ENCODE assay signal across 21 cellular contexts in the genomic region with DNA sequence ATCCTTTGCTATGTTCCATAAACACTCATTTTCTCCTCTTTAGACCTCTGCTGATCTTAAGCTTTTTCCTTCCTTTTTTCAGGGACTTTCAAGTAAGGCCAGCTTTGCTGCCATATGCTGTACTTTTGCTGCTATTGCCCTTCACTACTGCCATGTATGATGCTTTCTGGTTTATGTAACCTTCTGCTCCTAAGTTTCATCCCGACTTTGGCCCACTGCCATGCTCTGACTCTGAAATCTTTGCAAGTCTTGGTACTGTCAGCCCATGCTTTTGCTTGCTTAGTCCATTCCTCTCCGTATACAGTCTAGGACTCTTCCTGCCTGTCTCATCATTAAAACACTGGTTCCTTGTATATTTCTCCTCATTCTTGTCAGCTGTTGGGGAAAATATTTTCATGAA.
"Had no signal": no experiment of that assay in that cellular context is flagged by ENCODE, and none has a peak within 500 bp of the region (broad histone marks: within the 10 kb centered on the region; RNA-seq: fewer than 3 reads in every experiment).

No MANE protein-coding gene starts in this region.

- H3K36me3 Mint-ChIP-seq: activated naive CD4-positive, alpha-beta T cell treated with anti-CD3 and anti-CD28 coated beads, Interleukin-2, amount 50 U/mL, for 24 hours; natural killer cell; WTC11 had no signal

- H3K4me3 ChIP-seq: right atrium auricular region had no signal

- H3K4me3 Mint-ChIP-seq: activated CD4-positive, alpha-beta memory T cell treated with anti-CD3 and anti-CD28 coated beads, Interleukin-2, amount 10 ng/mL, durations not matched to agents 7 days and 5 days; activated naive CD4-positive, alpha-beta T cell treated with anti-CD3 and anti-CD28 coated beads, Interleukin-2, amount 50 U/mL, for 24 hours; activated T-cell treated with anti-CD3 and anti-CD28 coated beads, Interleukin-2, amount 50 U/mL, for 4 hours; effector memory CD8-positive, alpha-beta T cell; natural killer cell; T-helper 1 cell treated with Interleukin-12 subunit alpha and Interleukin-12 subunit beta and Interleukin-4 antibody, amounts not matched to agents 30 μg/mL and 1 μg/mL, for 36 hours; WTC11 had no signal

- H3K9me3 Mint-ChIP-seq: activated CD4-positive, alpha-beta memory T cell treated with anti-CD3 and anti-CD28 coated beads, Interleukin-2, amount 10 ng/mL, durations not matched to agents 7 days and 5 days; activated naive CD4-positive, alpha-beta T cell treated with anti-CD3 and anti-CD28 coated beads, Interleukin-2, amount 50 U/mL, for 24 hours; T-helper 1 cell treated with Interleukin-12 subunit alpha and Interleukin-12 subunit beta and Interleukin-4 antibody, amounts not matched to agents 30 μg/mL and 1 μg/mL, for 36 hours; WTC11 had no signal

- H3K4me1 Mint-ChIP-seq: activated CD4-positive, alpha-beta memory T cell treated with anti-CD3 and anti-CD28 coated beads, Interleukin-2, amount 10 ng/mL, durations not matched to agents 7 days and 5 days; activated naive CD4-positive, alpha-beta T cell treated with anti-CD3 and anti-CD28 coated beads, Interleukin-2, amount 50 U/mL, for 24 hours; natural killer cell had no signal

- DNase-seq: activated CD4-positive, alpha-beta memory T cell treated with anti-CD3 and anti-CD28 coated beads, Interleukin-2, amount 10 ng/mL, durations not matched to agents 7 days and 5 days; activated CD4-positive, alpha-beta T cell treated with anti-CD3 and anti-CD28 coated beads for 4 hours; activated effector memory CD4-positive, alpha-beta T cell treated with anti-CD3 and anti-CD28 coated beads, Interleukin-2, amount 50 U/mL, for 16 hours; activated T-cell treated with anti-CD3 and anti-CD28 coated beads, Interleukin-2, amount 50 U/mL, for 4 hours; amniotic stem cell; cerebellar nuclear complex; dermis blood vessel endothelial cell; effector memory CD8-positive, alpha-beta T cell; kidney; left ventricle myocardium superior; mesendoderm; natural killer cell; posterior cingulate gyrus; small intestine; stimulated activated CD4-positive, alpha-beta T cell treated with anti-CD3 and anti-CD28 coated beads, Interleukin-4, amount 100 ng/mL, for 24 hours; stimulated activated naive CD4-positive, alpha-beta T cell; trophoblast cell had no signal

- H3K27ac Mint-ChIP-seq: activated CD4-positive, alpha-beta memory T cell treated with anti-CD3 and anti-CD28 coated beads, Interleukin-2, amount 10 ng/mL, durations not matched to agents 7 days and 5 days; activated naive CD4-positive, alpha-beta T cell treated with anti-CD3 and anti-CD28 coated beads, Interleukin-2, amount 50 U/mL, for 24 hours; effector memory CD8-positive, alpha-beta T cell; natural killer cell; T-helper 1 cell treated with Interleukin-12 subunit alpha and Interleukin-12 subunit beta and Interleukin-4 antibody, amounts not matched to agents 30 μg/mL and 1 μg/mL, for 36 hours; WTC11 had no signal

- H3K27me3 Mint-ChIP-seq: activated CD4-positive, alpha-beta memory T cell treated with anti-CD3 and anti-CD28 coated beads, Interleukin-2, amount 10 ng/mL, durations not matched to agents 7 days and 5 days; activated naive CD4-positive, alpha-beta T cell treated with anti-CD3 and anti-CD28 coated beads, Interleukin-2, amount 50 U/mL, for 24 hours; effector memory CD8-positive, alpha-beta T cell had no signal

- ATAC-seq: activated T-cell treated with anti-CD3 and anti-CD28 coated beads, Interleukin-2, amount 50 U/mL, for 4 hours; effector memory CD8-positive, alpha-beta T cell; left ventricle myocardium superior; natural killer cell; WTC11 had no signal
